Comparison of ENCODE assay signal across 8 cellular contexts in the genomic region with DNA sequence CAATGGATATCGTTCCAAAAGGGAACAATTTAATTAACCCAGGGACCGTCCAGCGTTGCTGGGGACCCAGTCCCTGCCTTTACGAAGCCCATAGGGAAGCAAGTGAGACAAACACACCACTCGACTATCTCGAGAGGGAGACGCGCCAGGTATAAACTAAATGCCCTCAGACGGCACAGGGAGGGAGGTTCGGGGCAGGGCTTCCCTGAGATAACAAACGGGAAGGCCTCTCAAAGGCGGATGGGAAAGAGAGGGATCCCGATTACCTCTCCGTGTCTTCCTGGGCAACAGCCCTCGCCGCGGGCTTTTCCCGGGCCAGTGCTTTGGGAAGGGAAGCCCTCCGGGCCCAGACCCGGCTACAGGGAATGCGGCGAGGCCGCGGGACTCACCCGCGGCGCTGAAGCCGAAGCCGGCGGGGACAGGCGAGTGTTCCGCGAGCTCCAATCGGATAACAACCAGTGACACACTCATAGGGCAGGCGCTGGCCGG. TPM values are rescaled to one million over a fixed set of nuclear protein-coding genes. Genes with fewer than 3 reads are reported as not detected.
DNase-seq lines count a peak whose midpoint lies in the region; ATAC-seq and TF ChIP-seq lines count a peak whose summit lies in the region.

No MANE protein-coding gene starts in this region.

- peaks cover 31 to 41% of the 10 kb centered on the region in 2 donors for H3K36me3 Mint-ChIP-seq in CD14-positive monocyte

- H3K79me2 ChIP-seq in mammary epithelial cell (ENCODE audit: insufficient read depth, low read length) (peaks cover 53% of the 10 kb centered on the region), mesendoderm (ENCODE audit: control insufficient read depth, insufficient read depth, low read length) (peaks cover 18% of the 10 kb centered on the region)

- 1% methylated on average over 25 of the region's 36 CpGs for WGBS in mammary epithelial cell (ENCODE audit: low coverage, missing lambda C conversion rate)
- no CpG with 5 or more reads among the region's 36 CpGs for WGBS in mesendoderm (ENCODE audit: extremely low coverage, insufficient coverage, low lambda C conversion rate)

- H3K27me3 ChIP-seq in mammary epithelial cell (ENCODE audit: insufficient read depth, low read length): no peaks in the 10 kb centered on the region
- no peaks in the 10 kb centered on the region for H3K27me3 ChIP-seq in mesendoderm (ENCODE audit: insufficient read depth, low read length, poor library complexity)
- H3K27me3 ChIP-seq in vagina: no peaks in the 10 kb centered on the region

- intact Hi-C loops in CD14-positive monocyte (cut with micrococcal nuclease) (loop anchor here in 1 of 2 donors (5.0 kb wide), 1 partner anchor 88 kb away; the partner anchor contains the start of gene ATXN2), mammary epithelial cell (cut with micrococcal nuclease) (loop anchor here (5.0 kb wide), 2 partner anchors 88 to 288 kb away; partner anchors contain the start of gene ATXN2), vagina (cut with DNase I) (loop anchor here (10.0 kb wide), 1 partner anchor 291 kb away; no protein-coding TSS in a partner anchor)

- H3K4me2 ChIP-seq in mammary epithelial cell (ENCODE audit: insufficient read depth, low read depth, low read length) (peak overlapping the region; percentile 87), mesendoderm (ENCODE audit: low read length) (peak overlapping the region; percentile 83)

- peak overlapping the region; percentile 97 to 99 for H3K4me3 Mint-ChIP-seq in CD14-positive monocyte

- H3K9ac ChIP-seq in mammary epithelial cell (ENCODE audit: insufficient read depth, low read length) (peak overlapping the region; percentile 83), mesendoderm (ENCODE audit: low read length) (peak overlapping the region; percentile 92)

- TF ChIP-seq POLR2A in vagina (IDR thresholded peaks at IDR 0.05): no peak

- H3K18ac ChIP-seq in mesendoderm (ENCODE audit: low read length): no peak overlapping the region

- no peaks in the 10 kb centered on the region for H4K20me1 ChIP-seq in mammary epithelial cell (ENCODE audit: insufficient read depth, low read length)

- no peak overlapping the region for H2BK5ac ChIP-seq in mesendoderm (ENCODE audit: low read length)

- H2AK5ac ChIP-seq in mesendoderm (ENCODE audit: low read length): no peak overlapping the region

- H3K4me3 ChIP-seq in LNCaP clone FGC (ENCODE audit: low read depth, low read length) (peak overlapping the region; percentile 95), mammary epithelial cell (replicated peaks in 1 of 3; ENCODE audit: insufficient read depth in 1 of 3, low read depth in 2 of 3, low read length in 3 of 3) (peak overlapping the region; percentile 84 to 96 (median 89)), mesendoderm (ENCODE audit: low read length) (peak overlapping the region; percentile 88), vagina (peak overlapping the region; percentile 84 to 92)

- CTCF ChIA-PET in mammary epithelial cell (lab: Charles Lee; ENCODE audit: low non-redundant PET): interaction anchor here (0.6 to 0.9 kb wide), 3 partner anchors 11 to 131 kb away, joined by 5 to 11 read pairs (median 8); no protein-coding TSS in a partner anchor

- peak overlapping the region; percentile 87 for H3K56ac ChIP-seq in mesendoderm (ENCODE audit: low read length)

- H3K4me1 Mint-ChIP-seq in CD14-positive monocyte: peaks cover 29% of the 10 kb centered on the region

- no peak overlapping the region for H2BK15ac ChIP-seq in mesendoderm (replicated peaks; ENCODE audit: low read depth)

- H3K36me3 ChIP-seq in mammary epithelial cell (ENCODE audit: insufficient read depth, low read length) (peaks cover 4% of the 10 kb centered on the region), mesendoderm (ENCODE audit: control insufficient read depth, insufficient read depth, low read length) (peaks cover 2% of the 10 kb centered on the region), vagina (peaks cover 2 to 13% of the 10 kb centered on the region in 2 donors)

- in situ Hi-C loops in mammary epithelial cell (cut with MboI; ENCODE audit: low sequenced_read_pairs in 2 of 2): no loop called here

- H3K4ac ChIP-seq in mesendoderm (ENCODE audit: low read depth, low read length): peak overlapping the region; percentile 50

- H3K27me3 Mint-ChIP-seq in CD14-positive monocyte (ENCODE audit: low read depth in 3 of 3): no peaks in the 10 kb centered on the region

- H3K9me3 ChIP-seq in mammary epithelial cell (replicated peaks; ENCODE audit: insufficient read depth, low read length): no peaks in the 10 kb centered on the region
- no peaks in the 10 kb centered on the region for H3K9me3 ChIP-seq in vagina

- BruUV-seq in mammary epithelial cell (replicated peaks; lab: Mats Ljungman, UMichigan): no TSS peak

- H3K27ac Mint-ChIP-seq in CD14-positive monocyte: peak overlapping the region; percentile 88 to 97 (median 95)

- H3K9me3 Mint-ChIP-seq in CD14-positive monocyte: no peaks in the 10 kb centered on the region

- no peak for DNase-seq in CD14-positive monocyte (ENCODE audit: low spot score)
- DNase-seq in LNCaP clone FGC (ENCODE audit: low read depth): no peak
- peak; percentile 42 for DNase-seq in mammary epithelial cell
- peak; percentile 68 for DNase-seq in mesendoderm
- no peak for DNase-seq in vagina (ENCODE audit: extremely low spot score in 2 of 2)
- no peak for DNase-seq in HK-2 (ENCODE audit: unreplicated experiment)

- ATAC-seq in GM21381 (IDR thresholded peaks at IDR 0.05; ENCODE audit: unreplicated experiment) (peak; percentile 5), HG02763 (IDR thresholded peaks at IDR 0.05; ENCODE audit: unreplicated experiment) (no peak)

- peak overlapping the region; percentile 97 for H2AFZ ChIP-seq in mammary epithelial cell (ENCODE audit: low read depth, low read length)

- H2BK120ac ChIP-seq in mesendoderm (ENCODE audit: low read depth, low read length): no peak overlapping the region

- no peak overlapping the region for H3K23ac ChIP-seq in mesendoderm (ENCODE audit: low read length)

- H3K27ac ChIP-seq in mammary epithelial cell (ENCODE audit: insufficient read depth, low read depth, low read length) (peak overlapping the region; percentile 73), mesendoderm (ENCODE audit: low read depth, low read length) (peak overlapping the region; percentile 22), vagina (peak overlapping the region; percentile 90)

- peaks cover 14% of the 10 kb centered on the region for H3K79me1 ChIP-seq in mesendoderm (ENCODE audit: low read length)

- no peak overlapping the region for H4K8ac ChIP-seq in mesendoderm (ENCODE audit: low read depth, low read length)

- TF ChIP-seq CTCF in CD14-positive monocyte (IDR thresholded peaks at IDR 0.05): no peak
- TF ChIP-seq CTCF in LNCaP clone FGC (IDR thresholded peaks at IDR 0.05; ENCODE audit: control insufficient read depth, extremely low read depth, insufficient read depth): no peak
- no peak for TF ChIP-seq CTCF in mammary epithelial cell (conservative IDR thresholded peaks at IDR 0.05 in 1 of 2, IDR thresholded peaks at IDR 0.05 in 1 of 2; ENCODE audit: extremely low read depth in 1 of 2, insufficient read depth in 1 of 2, low read depth in 1 of 2, low read length in 2 of 2)
- TF ChIP-seq CTCF in vagina (IDR thresholded peaks at IDR 0.05): no peak

- dilution Hi-C loops in mammary epithelial cell (cut with HindIII; ENCODE audit: low sequenced_read_pairs): loop anchor here (5.0 kb wide), 1 partner anchor 107 kb away; no protein-coding TSS in a partner anchor

- H4K5ac ChIP-seq in mesendoderm (ENCODE audit: low read length): no peak overlapping the region

- peaks cover 15% of the 10 kb centered on the region for H3K4me1 ChIP-seq in mammary epithelial cell (ENCODE audit: insufficient read depth, low read length)
- peaks cover 3% of the 10 kb centered on the region for H3K4me1 ChIP-seq in mesendoderm (ENCODE audit: control insufficient read depth, low read depth, low read length)
- H3K4me1 ChIP-seq in vagina: peaks cover 36% of the 10 kb centered on the region

RNA-seq across cellular contexts. Expression of gene BRAP, which starts 0.4 kb away (rescaled TPM):
- polyA plus RNA-seq in CD14-positive monocyte (10 to 100 TPM in 1 of 2 donors, 1 to 10 TPM in 1; 7.0 to 14.5 TPM), mammary epithelial cell (12.9 TPM)
- total RNA-seq in mammary epithelial cell (10 to 100 TPM; 20.7 to 25.0 TPM), vagina (14.0 TPM)
- 26.5 TPM for polyA minus RNA-seq in mammary epithelial cell
- polyA plus RNA-seq in mesendoderm (2013, experiment 1 of 2): 19.3 TPM
- 19.3 TPM for polyA plus RNA-seq in mesendoderm (2013, experiment 2 of 2)

RNA-seq across cellular contexts. Expression of gene ACAD10, which starts 0.5 kb away (rescaled TPM):
- polyA plus RNA-seq in CD14-positive monocyte (10 to 100 TPM in 1 of 2 donors, 1 to 10 TPM in 1; 9.4 to 10.1 TPM), mammary epithelial cell (9.7 TPM)
- total RNA-seq in mammary epithelial cell (10 to 100 TPM; 19.4 to 20.0 TPM), vagina (26.5 TPM)
- polyA minus RNA-seq in mammary epithelial cell: 17.0 TPM
- 4.9 TPM for polyA plus RNA-seq in mesendoderm (2013, experiment 1 of 2)
- polyA plus RNA-seq in mesendoderm (2013, experiment 2 of 2): 5.2 TPM

Comparison
In these comparisons a context has a peak if more than half of its experiments do, and no peak if none do; other contexts are left out.
1. DNase-seq: peak in mammary epithelial cell (single experiment) and mesendoderm (single experiment); none in CD14-positive monocyte (single experiment), LNCaP clone FGC (single experiment), vagina (0 of 2) and HK-2 (single experiment).
2. H3K27ac ChIP-seq: peak in every context shown above with its lines; median percentile 90 in vagina; 73 in mammary epithelial cell; 22 in mesendoderm.
3. Peak in every context shown above with its lines, with median percentiles within 50 percentile points of each other: H3K4me3 ChIP-seq.